Comparison of ENCODE assay signal across 1 cellular context in the genomic region with DNA sequence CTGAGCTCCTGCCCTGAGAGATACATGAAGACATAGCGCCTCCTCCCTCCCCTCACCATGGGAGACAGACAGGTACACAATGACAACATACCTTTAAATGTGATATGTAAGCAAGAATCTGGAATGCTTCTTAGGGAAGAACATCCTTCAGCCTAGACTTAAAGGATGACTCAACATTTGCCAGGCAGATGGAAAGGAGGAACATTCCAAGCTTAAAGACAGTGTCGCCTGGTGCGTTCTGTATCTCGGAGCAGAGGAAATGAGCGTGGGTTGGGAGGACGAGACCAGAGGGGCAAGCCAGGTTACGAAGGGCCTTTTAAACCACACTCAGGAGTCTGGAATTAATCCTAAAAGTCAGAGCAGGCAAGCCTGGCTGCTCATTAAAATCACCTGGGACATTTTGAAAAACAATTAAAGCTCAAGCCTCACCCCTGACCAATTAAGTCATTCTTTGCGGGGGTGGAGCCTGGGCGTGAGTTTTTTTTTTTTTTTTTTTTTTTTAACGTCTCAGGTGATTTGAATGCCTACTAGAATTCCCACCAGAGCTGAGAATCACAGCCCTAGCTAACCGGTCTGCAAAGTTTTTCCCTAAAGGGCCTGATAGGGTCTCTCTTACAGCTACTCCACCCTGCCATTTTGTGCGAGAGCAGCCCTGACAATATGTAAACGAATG.
TF ChIP-seq lines count a peak whose summit lies in the region.

No MANE protein-coding gene starts in this region.

TF ChIP-seq in H1, 55 proteins besides CTCF, POLR2A, EP300 and RAD21 (continued from another document):
- TF ChIP-seq, protein P1, sequence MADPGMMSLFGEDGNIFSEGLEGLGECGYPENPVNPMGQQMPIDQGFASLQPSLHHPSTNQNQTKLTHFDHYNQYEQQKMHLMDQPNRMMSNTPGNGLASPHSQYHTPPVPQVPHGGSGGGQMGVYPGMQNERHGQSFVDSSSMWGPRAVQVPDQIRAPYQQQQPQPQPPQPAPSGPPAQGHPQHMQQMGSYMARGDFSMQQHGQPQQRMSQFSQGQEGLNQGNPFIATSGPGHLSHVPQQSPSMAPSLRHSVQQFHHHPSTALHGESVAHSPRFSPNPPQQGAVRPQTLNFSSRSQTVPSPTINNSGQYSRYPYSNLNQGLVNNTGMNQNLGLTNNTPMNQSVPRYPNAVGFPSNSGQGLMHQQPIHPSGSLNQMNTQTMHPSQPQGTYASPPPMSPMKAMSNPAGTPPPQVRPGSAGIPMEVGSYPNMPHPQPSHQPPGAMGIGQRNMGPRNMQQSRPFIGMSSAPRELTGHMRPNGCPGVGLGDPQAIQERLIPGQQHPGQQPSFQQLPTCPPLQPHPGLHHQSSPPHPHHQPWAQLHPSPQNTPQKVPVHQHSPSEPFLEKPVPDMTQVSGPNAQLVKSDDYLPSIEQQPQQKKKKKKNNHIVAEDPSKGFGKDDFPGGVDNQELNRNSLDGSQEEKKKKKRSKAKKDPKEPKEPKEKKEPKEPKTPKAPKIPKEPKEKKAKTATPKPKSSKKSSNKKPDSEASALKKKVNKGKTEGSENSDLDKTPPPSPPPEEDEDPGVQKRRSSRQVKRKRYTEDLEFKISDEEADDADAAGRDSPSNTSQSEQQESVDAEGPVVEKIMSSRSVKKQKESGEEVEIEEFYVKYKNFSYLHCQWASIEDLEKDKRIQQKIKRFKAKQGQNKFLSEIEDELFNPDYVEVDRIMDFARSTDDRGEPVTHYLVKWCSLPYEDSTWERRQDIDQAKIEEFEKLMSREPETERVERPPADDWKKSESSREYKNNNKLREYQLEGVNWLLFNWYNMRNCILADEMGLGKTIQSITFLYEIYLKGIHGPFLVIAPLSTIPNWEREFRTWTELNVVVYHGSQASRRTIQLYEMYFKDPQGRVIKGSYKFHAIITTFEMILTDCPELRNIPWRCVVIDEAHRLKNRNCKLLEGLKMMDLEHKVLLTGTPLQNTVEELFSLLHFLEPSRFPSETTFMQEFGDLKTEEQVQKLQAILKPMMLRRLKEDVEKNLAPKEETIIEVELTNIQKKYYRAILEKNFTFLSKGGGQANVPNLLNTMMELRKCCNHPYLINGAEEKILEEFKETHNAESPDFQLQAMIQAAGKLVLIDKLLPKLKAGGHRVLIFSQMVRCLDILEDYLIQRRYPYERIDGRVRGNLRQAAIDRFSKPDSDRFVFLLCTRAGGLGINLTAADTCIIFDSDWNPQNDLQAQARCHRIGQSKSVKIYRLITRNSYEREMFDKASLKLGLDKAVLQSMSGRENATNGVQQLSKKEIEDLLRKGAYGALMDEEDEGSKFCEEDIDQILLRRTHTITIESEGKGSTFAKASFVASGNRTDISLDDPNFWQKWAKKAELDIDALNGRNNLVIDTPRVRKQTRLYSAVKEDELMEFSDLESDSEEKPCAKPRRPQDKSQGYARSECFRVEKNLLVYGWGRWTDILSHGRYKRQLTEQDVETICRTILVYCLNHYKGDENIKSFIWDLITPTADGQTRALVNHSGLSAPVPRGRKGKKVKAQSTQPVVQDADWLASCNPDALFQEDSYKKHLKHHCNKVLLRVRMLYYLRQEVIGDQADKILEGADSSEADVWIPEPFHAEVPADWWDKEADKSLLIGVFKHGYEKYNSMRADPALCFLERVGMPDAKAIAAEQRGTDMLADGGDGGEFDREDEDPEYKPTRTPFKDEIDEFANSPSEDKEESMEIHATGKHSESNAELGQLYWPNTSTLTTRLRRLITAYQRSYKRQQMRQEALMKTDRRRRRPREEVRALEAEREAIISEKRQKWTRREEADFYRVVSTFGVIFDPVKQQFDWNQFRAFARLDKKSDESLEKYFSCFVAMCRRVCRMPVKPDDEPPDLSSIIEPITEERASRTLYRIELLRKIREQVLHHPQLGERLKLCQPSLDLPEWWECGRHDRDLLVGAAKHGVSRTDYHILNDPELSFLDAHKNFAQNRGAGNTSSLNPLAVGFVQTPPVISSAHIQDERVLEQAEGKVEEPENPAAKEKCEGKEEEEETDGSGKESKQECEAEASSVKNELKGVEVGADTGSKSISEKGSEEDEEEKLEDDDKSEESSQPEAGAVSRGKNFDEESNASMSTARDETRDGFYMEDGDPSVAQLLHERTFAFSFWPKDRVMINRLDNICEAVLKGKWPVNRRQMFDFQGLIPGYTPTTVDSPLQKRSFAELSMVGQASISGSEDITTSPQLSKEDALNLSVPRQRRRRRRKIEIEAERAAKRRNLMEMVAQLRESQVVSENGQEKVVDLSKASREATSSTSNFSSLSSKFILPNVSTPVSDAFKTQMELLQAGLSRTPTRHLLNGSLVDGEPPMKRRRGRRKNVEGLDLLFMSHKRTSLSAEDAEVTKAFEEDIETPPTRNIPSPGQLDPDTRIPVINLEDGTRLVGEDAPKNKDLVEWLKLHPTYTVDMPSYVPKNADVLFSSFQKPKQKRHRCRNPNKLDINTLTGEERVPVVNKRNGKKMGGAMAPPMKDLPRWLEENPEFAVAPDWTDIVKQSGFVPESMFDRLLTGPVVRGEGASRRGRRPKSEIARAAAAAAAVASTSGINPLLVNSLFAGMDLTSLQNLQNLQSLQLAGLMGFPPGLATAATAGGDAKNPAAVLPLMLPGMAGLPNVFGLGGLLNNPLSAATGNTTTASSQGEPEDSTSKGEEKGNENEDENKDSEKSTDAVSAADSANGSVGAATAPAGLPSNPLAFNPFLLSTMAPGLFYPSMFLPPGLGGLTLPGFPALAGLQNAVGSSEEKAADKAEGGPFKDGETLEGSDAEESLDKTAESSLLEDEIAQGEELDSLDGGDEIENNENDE (IDR thresholded peaks at IDR 0.05; ENCODE audit: insufficient replicate concordance, low read length): no peak
- no peak for TF ChIP-seq SP4 (IDR thresholded peaks at IDR 0.05; ENCODE audit: low read length)
- no peak for TF ChIP-seq CTBP2 (IDR thresholded peaks at IDR 0.05; ENCODE audit: borderline replicate concordance, insufficient read depth, insufficient read length, low read length)
- peak; percentile 73 for TF ChIP-seq TEAD4 (IDR thresholded peaks at IDR 0.05; ENCODE audit: low read depth, low read length)
- TF ChIP-seq SUZ12 (IDR thresholded peaks at IDR 0.05; ENCODE audit: low read length): no peak
- TF ChIP-seq CREB1 (IDR thresholded peaks at IDR 0.05): no peak
- no peak for TF ChIP-seq SP2 (IDR thresholded peaks at IDR 0.05; ENCODE audit: low read length)
- TF ChIP-seq ATF3 (IDR thresholded peaks at IDR 0.05; ENCODE audit: insufficient read depth, low read depth, low read length): no peak
- TF ChIP-seq ASH2L (IDR thresholded peaks at IDR 0.05; ENCODE audit: low read length): peak; percentile 47
- no peak for TF ChIP-seq E2F6 (IDR thresholded peaks at IDR 0.05)
